ENCODE assay signal across 16 cellular contexts in the genomic region with DNA sequence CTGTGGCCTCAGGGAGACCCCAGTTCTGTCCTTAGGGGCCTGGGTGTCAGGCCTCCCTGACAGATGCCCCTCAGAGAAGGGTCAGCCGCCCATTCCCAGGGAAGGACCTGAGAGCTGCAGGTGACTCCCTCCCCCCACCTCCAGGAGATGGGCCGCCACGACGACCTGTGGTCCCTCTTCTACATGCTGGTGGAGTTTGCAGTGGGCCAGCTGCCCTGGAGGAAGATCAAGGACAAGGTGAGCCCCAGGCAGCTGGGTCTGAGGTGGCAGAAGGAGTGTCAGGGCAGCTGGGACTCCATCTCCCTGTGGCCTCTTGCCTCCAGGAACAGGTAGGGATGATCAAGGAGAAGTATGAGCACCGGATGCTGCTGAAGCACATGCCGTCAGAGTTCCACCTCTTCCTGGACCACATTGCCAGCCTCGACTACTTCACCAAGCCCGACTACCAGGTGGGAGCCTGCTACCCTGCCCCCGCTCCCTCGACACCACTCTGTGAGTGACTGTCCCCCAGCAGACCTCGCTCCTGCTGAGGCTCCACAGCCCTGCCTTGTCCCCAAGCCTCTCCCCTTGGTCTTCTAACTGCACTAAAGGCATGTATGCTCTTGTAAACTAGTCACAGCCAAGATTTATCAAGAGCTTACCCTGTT. TPM values are rescaled to one million over a fixed set of nuclear protein-coding genes. Genes with fewer than 3 reads are reported as not detected.
DNase-seq lines count a peak whose midpoint lies in the region; ATAC-seq, FAIRE-seq and TF ChIP-seq lines count a peak whose summit lies in the region.
"Had no signal": no experiment of that assay in that cellular context is flagged by ENCODE, and none has a peak within 500 bp of the region (broad histone marks: within the 10 kb centered on the region; RNA-seq: fewer than 3 reads in every experiment).

No MANE protein-coding gene starts in this region.

- TF ChIP-seq POLR2A in K562 (conservative IDR thresholded peaks at IDR 0.05) = no peak

- peaks cover 18% of the 10 kb centered on the region for H3K4me1 Mint-ChIP-seq in activated CD8-positive, alpha-beta memory T cell treated with anti-CD3 and anti-CD28 coated beads, Interleukin-2, amount 10 ng/mL, durations not matched to agents 7 days and 5 days
- peaks cover 0 to 7% (median 4%) of the 10 kb centered on the region in 4 donors for H3K4me1 Mint-ChIP-seq in CD4-positive, alpha-beta memory T cell

- H2AFZ ChIP-seq in K562 (ENCODE audit: low read depth, low read length) (no peak overlapping the region), osteoblast (ENCODE audit: low read length) (no peak overlapping the region)

- peak; percentile 52 for DNase-seq in activated CD8-positive, alpha-beta memory T cell treated with anti-CD3 and anti-CD28 coated beads for 24 hours
- DNase-seq in activated CD8-positive, alpha-beta memory T cell treated with anti-CD3 and anti-CD28 coated beads, Interleukin-2, amount 10 ng/mL, durations not matched to agents 7 days and 5 days = no peak
- DNase-seq in H7 (peak; percentile 39), K562 (ENCODE audit: extremely low read depth in 1 of 4, low spot score in 3 of 4) (no peak), osteoblast (ENCODE audit: insufficient read length, low spot score, missing footprints) (peak; percentile 69)
- no peak for DNase-seq in CD4-positive, alpha-beta memory T cell
- DNase-seq: AML-193, DMS53 had no signal

- H3K27ac Mint-ChIP-seq in activated CD8-positive, alpha-beta memory T cell treated with anti-CD3 and anti-CD28 coated beads, Interleukin-2, amount 10 ng/mL, durations not matched to agents 7 days and 5 days = no peak overlapping the region
- no peak overlapping the region for H3K27ac Mint-ChIP-seq in CD4-positive, alpha-beta memory T cell
- H3K27ac Mint-ChIP-seq: IgD-negative memory B cell had no signal

- H3K27me3 ChIP-seq in H7 (ENCODE audit: control insufficient read depth, insufficient read depth, low read length) = peaks cover 11% of the 10 kb centered on the region
- H3K27me3 ChIP-seq in K562 (ENCODE audit: control insufficient read depth in 2 of 2, insufficient read depth in 2 of 2, low read length in 2 of 2) = peaks cover 62 to 90% of the 10 kb centered on the region in 2 experiments
- peaks cover 25% of the 10 kb centered on the region for H3K27me3 ChIP-seq in osteoblast (ENCODE audit: insufficient read depth, low read length)
- peaks cover 5% of the 10 kb centered on the region for H3K27me3 ChIP-seq in CD4-positive, alpha-beta memory T cell (ENCODE audit: insufficient read depth, low read length)

- WGBS in K562 (ENCODE audit: insufficient coverage, low coverage, missing lambda C conversion rate) = 0% methylated on average over 11 of the region's 11 CpGs

- H3K9me3 Mint-ChIP-seq in activated CD8-positive, alpha-beta memory T cell treated with anti-CD3 and anti-CD28 coated beads, Interleukin-2, amount 10 ng/mL, durations not matched to agents 7 days and 5 days (ENCODE audit: low read depth) = no peaks in the 10 kb centered on the region
- H3K9me3 Mint-ChIP-seq in CD4-positive, alpha-beta memory T cell = peaks cover 0 to 2% (median 0%) of the 10 kb centered on the region in 8 donors
- H3K9me3 Mint-ChIP-seq: IgD-negative memory B cell had no signal

- H3K4me1 ChIP-seq in K562 (replicated peaks in 1 of 2; ENCODE audit: control insufficient read depth in 2 of 2, insufficient read depth in 2 of 2, low read length in 2 of 2) (peaks cover 0 to 15% of the 10 kb centered on the region in 2 experiments; a peak in 2 of 5 replicates), osteoblast (ENCODE audit: insufficient read depth, low read length) (peaks cover 3% of the 10 kb centered on the region)
- no peaks in the 10 kb centered on the region for H3K4me1 ChIP-seq in CD4-positive, alpha-beta memory T cell (ENCODE audit: insufficient read depth, low read length)

- no peak overlapping the region for H3K27ac ChIP-seq in K562 (ENCODE audit: extremely low read depth, low read depth, low read length)
- no peak overlapping the region for H3K27ac ChIP-seq in osteoblast (ENCODE audit: low read depth, low read length)
- no peak overlapping the region for H3K27ac ChIP-seq in CD4-positive, alpha-beta memory T cell (ENCODE audit: low read depth, low read length)
- H3K27ac ChIP-seq: 22Rv1, BLaER1 had no signal

- POLR2A ChIA-PET in K562 (lab: Yijun Ruan, JAX) = no interaction called here
- POLR2A ChIA-PET in CD4-positive, alpha-beta memory T cell (lab: Charles Lee; ENCODE audit: partially characterized antibody) = no interaction called here

- BruUV-seq in K562 (replicated peaks; lab: Mats Ljungman, UMichigan) = no TSS peak

- H3K4me3 Mint-ChIP-seq in activated CD8-positive, alpha-beta memory T cell treated with anti-CD3 and anti-CD28 coated beads, Interleukin-2, amount 10 ng/mL, durations not matched to agents 7 days and 5 days = no peak overlapping the region
- no peak overlapping the region for H3K4me3 Mint-ChIP-seq in CD4-positive, alpha-beta memory T cell
- H3K4me3 Mint-ChIP-seq: IgD-negative memory B cell had no signal

- no peak for TF ChIP-seq RAD21 in K562 (CRISPR knock-in tag; conservative IDR thresholded peaks at IDR 0.05 in 1 of 2, IDR thresholded peaks at IDR 0.05 in 1 of 2)

- H3K36me3 ChIP-seq in H7 (replicated peaks; ENCODE audit: control insufficient read depth, insufficient read depth, low read length) (no peaks in the 10 kb centered on the region), K562 (ENCODE audit: control insufficient read depth, insufficient read depth, low read length) (no peaks in the 10 kb centered on the region), osteoblast (ENCODE audit: insufficient read depth, low read length) (no peaks in the 10 kb centered on the region)
- no peaks in the 10 kb centered on the region for H3K36me3 ChIP-seq in CD4-positive, alpha-beta memory T cell (ENCODE audit: insufficient read depth, low read length)
- H3K36me3 ChIP-seq: BLaER1 had no signal

- no peaks in the 10 kb centered on the region for H3K9me1 ChIP-seq in K562 (ENCODE audit: control insufficient read depth, insufficient read depth, low read length)

- no peak for TF ChIP-seq CTCF in K562 (IDR thresholded peaks at IDR 0.05 in 2 of 3, conservative IDR thresholded peaks at IDR 0.05 in 1 of 3; ENCODE audit: insufficient read depth in 2 of 3, low read depth in 1 of 3, low read length in 3 of 3)
- TF ChIP-seq CTCF in osteoblast (IDR thresholded peaks at IDR 0.05; ENCODE audit: extremely low read depth, low read depth, low read length) = no peak

- FAIRE-seq in K562 (lab: Jason Lieb, UNC) = no peak

- TF ChIP-seq EP300 in K562 (IDR thresholded peaks at IDR 0.05; ENCODE audit: low read length) = no peak

- no peak overlapping the region for H3K4me2 ChIP-seq in K562 (ENCODE audit: insufficient read depth, low read length)
- no peak overlapping the region for H3K4me2 ChIP-seq in osteoblast (ENCODE audit: insufficient read depth, low read length)
- H3K4me2 ChIP-seq: BLaER1 had no signal

- no peaks in the 10 kb centered on the region for H3K36me3 Mint-ChIP-seq in activated CD8-positive, alpha-beta memory T cell treated with anti-CD3 and anti-CD28 coated beads, Interleukin-2, amount 10 ng/mL, durations not matched to agents 7 days and 5 days
- no peaks in the 10 kb centered on the region for H3K36me3 Mint-ChIP-seq in CD4-positive, alpha-beta memory T cell

- H4K20me1 ChIP-seq in K562 (replicated peaks; ENCODE audit: control insufficient read depth, insufficient read depth, low read length) = peaks cover 21% of the 10 kb centered on the region
- H4K20me1 ChIP-seq in osteoblast (ENCODE audit: insufficient read depth, low read length) = no peaks in the 10 kb centered on the region
- H4K20me1 ChIP-seq: BLaER1 had no signal

- H3K4me3 ChIP-seq in H7 (ENCODE audit: insufficient read depth, low read depth, low read length) = no peak overlapping the region
- H3K4me3 ChIP-seq in K562 = no peak overlapping the region
- no peak overlapping the region for H3K4me3 ChIP-seq in osteoblast (ENCODE audit: insufficient read depth, low read length)
- no peak overlapping the region for H3K4me3 ChIP-seq in CD4-positive, alpha-beta memory T cell (ENCODE audit: low read length in 2 of 2)
- H3K4me3 ChIP-seq: BLaER1 had no signal

- peaks cover 16% of the 10 kb centered on the region for H3K27me3 Mint-ChIP-seq in activated CD8-positive, alpha-beta memory T cell treated with anti-CD3 and anti-CD28 coated beads, Interleukin-2, amount 10 ng/mL, durations not matched to agents 7 days and 5 days
- H3K27me3 Mint-ChIP-seq in CD4-positive, alpha-beta memory T cell = peaks cover 6 to 21% of the 10 kb centered on the region in 2 donors

- H3K9ac ChIP-seq in K562 (ENCODE audit: insufficient read depth in 1 of 2, low read depth in 2 of 2, low read length in 2 of 2) = no peak overlapping the region
- H3K9ac ChIP-seq: BLaER1 had no signal

- ATAC-seq in activated CD8-positive, alpha-beta memory T cell treated with anti-CD3 and anti-CD28 coated beads, Interleukin-2, amount 10 ng/mL, durations not matched to agents 7 days and 5 days = no peak
- ATAC-seq in K562 (no peak), GM21528 (IDR thresholded peaks at IDR 0.05; ENCODE audit: low FRiP score, unreplicated experiment) (no peak), HG02884 (IDR thresholded peaks at IDR 0.05; ENCODE audit: unreplicated experiment) (no peak)
- ATAC-seq: HCT116 had no signal

- intact Hi-C loops in K562 (cut with micrococcal nuclease) = no loop called here
- intact Hi-C loops in CD4-positive, alpha-beta memory T cell (cut with micrococcal nuclease) = no loop called here

- H3K9me3 ChIP-seq in K562 (replicated peaks; ENCODE audit: control insufficient read depth, insufficient read depth, low read depth, low read length) (no peaks in the 10 kb centered on the region), osteoblast (ENCODE audit: low read depth, low read length) (no peaks in the 10 kb centered on the region)
- no peaks in the 10 kb centered on the region for H3K9me3 ChIP-seq in CD4-positive, alpha-beta memory T cell (ENCODE audit: control insufficient read depth in 1 of 2, low read length in 2 of 2)
- H3K9me3 ChIP-seq: BLaER1 had no signal

- H3K79me2 ChIP-seq in K562 (ENCODE audit: control insufficient read depth, insufficient read depth, low read length) = no peaks in the 10 kb centered on the region
- no peaks in the 10 kb centered on the region for H3K79me2 ChIP-seq in osteoblast (ENCODE audit: insufficient read depth, low read length)

- in situ Hi-C loops in K562 (cut with MboI) = no loop called here

- CTCF ChIA-PET in activated CD8-positive, alpha-beta memory T cell treated with anti-CD3 and anti-CD28 coated beads, Interleukin-2, amount 10 ng/mL, durations not matched to agents 7 days and 5 days (lab: Charles Lee) = interaction anchor here (1.2 kb wide), 1 partner anchor 26 kb away, joined by 3 read pairs; a partner anchor contains a TSS
- CTCF ChIA-PET in K562 (lab: Yijun Ruan, JAX; ENCODE audit: low intra/inter-chr PET ratio) = interaction anchor here (0.5 kb wide), 1 partner anchor 1092 kb away, joined by 3 read pairs; no protein-coding TSS in a partner anchor
- CTCF ChIA-PET in CD4-positive, alpha-beta memory T cell (lab: Charles Lee; ENCODE audit: partially characterized antibody) = interaction anchor here (1.9 kb wide), 1 partner anchor 26 kb away, joined by 6 read pairs; a partner anchor contains a TSS

RNA-seq across cellular contexts. Expression of a gene that starts 12.2 kb away (rescaled TPM):
- total RNA-seq in activated CD8-positive, alpha-beta memory T cell treated with anti-CD3 and anti-CD28 coated beads, Interleukin-2, amount 10 ng/mL, durations not matched to agents 7 days and 5 days = under 1 TPM; 0.20 to 0.80 TPM
- not detected in 2 replicates for total RNA-seq in H7 (2014; rRNA removed; shearing (Covaris generic))
- 0.07 TPM in 1 of 2 replicates, not detected in the other for total RNA-seq in K562 (2011; cell fraction: chromatin; rRNA removed; ENCODE audit: low replicate concordance)
- total RNA-seq in K562 (2011; cell fraction: nucleolus; rRNA removed) = under 0.01 TPM in 1 of 2 replicates, not detected in the other
- total RNA-seq in K562 (2011; cell fraction: nucleoplasm; rRNA removed) = 0.07 TPM in 1 of 2 replicates, not detected in the other
- not detected in 2 replicates for total RNA-seq in K562 (2014; rRNA removed)
- not detected in 2 replicates for total RNA-seq in K562 (2014; rRNA removed; fragmentation: Illumina TruSeq; extraction: Trizol)
- total RNA-seq in K562 (2015; rRNA removed; fragmentation: Illumina TruSeq; extraction: Trizol) = not detected in 2 replicates
- total RNA-seq in K562 (2021) = not detected in 2 replicates
- not detected in 2 replicates for polyA plus RNA-seq in K562 (2011; rRNA removed)
- polyA plus RNA-seq in K562 (2011; cell fraction: cytosol; rRNA removed) = not detected in 2 replicates
- not detected in 2 replicates for polyA plus RNA-seq in K562 (2011; cell fraction: nucleus; rRNA removed)
- polyA plus RNA-seq in K562 (2012) = 0.01 TPM in 1 of 2 replicates, not detected in the other
- not detected in 2 replicates for polyA plus RNA-seq in K562 (2014; fragmentation: Illumina TruSeq; extraction: Trizol)
- not detected for polyA plus RNA-seq in K562 (2014; fragmentation: Nextera tagmentation; extraction: Ambion mirVana)
- polyA plus RNA-seq in K562 (2014; rRNA removed) = not detected in 2 replicates
- not detected in 2 replicates for polyA minus RNA-seq in K562 (2011; rRNA and poly(A)+ RNA removed)
- not detected in 2 replicates for polyA minus RNA-seq in K562 (2011; cell fraction: cytosol; rRNA and poly(A)+ RNA removed)
- polyA minus RNA-seq in K562 (2011; cell fraction: nucleus; rRNA and poly(A)+ RNA removed) = under 0.01 TPM in 1 of 2 replicates, not detected in the other
- under 0.01 TPM in 1 of 2 replicates, not detected in the other for total RNA-seq in osteoblast
- total RNA-seq in CD4-positive, alpha-beta memory T cell = under 1 TPM in 1 of 2 experiments, not detected in 1; 0.06 TPM
- polyA plus RNA-seq in CD4-positive, alpha-beta memory T cell = not detected
- total RNA-seq: A673, H4 had no signal

RNA-seq across cellular contexts. Expression of a gene that starts 26.2 kb away (rescaled TPM):
- total RNA-seq in activated CD8-positive, alpha-beta memory T cell treated with anti-CD3 and anti-CD28 coated beads, Interleukin-2, amount 10 ng/mL, durations not matched to agents 7 days and 5 days = 10 to 100 TPM; 54.0 to 60.0 TPM
- total RNA-seq in H7 (2014; rRNA removed; shearing (Covaris generic)) = 73.6 and 85.3 TPM in 2 replicates
- total RNA-seq in K562 (2011; cell fraction: chromatin; rRNA removed; ENCODE audit: low replicate concordance) = 41.0 and 115 TPM in 2 replicates
- total RNA-seq in K562 (2011; cell fraction: nucleolus; rRNA removed) = 111 and 120 TPM in 2 replicates
- total RNA-seq in K562 (2011; cell fraction: nucleoplasm; rRNA removed) = 76.8 and 84.6 TPM in 2 replicates
- total RNA-seq in K562 (2014; rRNA removed) (237 and 302 TPM in 2 replicates), K562 (2014; rRNA removed; fragmentation: Illumina TruSeq; extraction: Trizol) (25.7 and 32.4 TPM in 2 replicates), K562 (2015; rRNA removed; fragmentation: Illumina TruSeq; extraction: Trizol) (67.7 and 68.7 TPM in 2 replicates), K562 (2021) (127 and 140 TPM in 2 replicates), osteoblast (32.9 and 33.3 TPM in 2 replicates)
- polyA plus RNA-seq in K562 (2011; rRNA removed) (136 and 161 TPM in 2 replicates), K562 (2014; fragmentation: Illumina TruSeq; extraction: Trizol) (48.8 and 72.3 TPM in 2 replicates), K562 (2014; fragmentation: Nextera tagmentation; extraction: Ambion mirVana) (10 to 100 TPM in 1 of 2 experiments, 1 to 10 TPM in 1; 7.3 to 13.9 TPM), K562 (2014; rRNA removed) (300 and 346 TPM in 2 replicates)
- polyA plus RNA-seq in K562 (2011; cell fraction: cytosol; rRNA removed) = 293 and 491 TPM in 2 replicates
- 149 and 187 TPM in 2 replicates for polyA plus RNA-seq in K562 (2011; cell fraction: nucleus; rRNA removed)
- polyA plus RNA-seq in K562 (2012) = 197 and 211 TPM in 2 replicates
- 23.2 and 30.5 TPM in 2 replicates for polyA minus RNA-seq in K562 (2011; rRNA and poly(A)+ RNA removed)
- polyA minus RNA-seq in K562 (2011; cell fraction: cytosol; rRNA and poly(A)+ RNA removed) = 26.2 and 27.7 TPM in 2 replicates
- 26.3 and 34.4 TPM in 2 replicates for polyA minus RNA-seq in K562 (2011; cell fraction: nucleus; rRNA and poly(A)+ RNA removed)
- 10 to 100 TPM; 32.8 to 34.8 TPM for total RNA-seq in CD4-positive, alpha-beta memory T cell
- 100 to 1,000 TPM in 1 of 2 donors, 10 to 100 TPM in 1; 93.5 to 159 TPM for polyA plus RNA-seq in CD4-positive, alpha-beta memory T cell

RNA-seq across cellular contexts. Expression of a gene that starts 42.5 kb away (rescaled TPM):
- total RNA-seq in activated CD8-positive, alpha-beta memory T cell treated with anti-CD3 and anti-CD28 coated beads, Interleukin-2, amount 10 ng/mL, durations not matched to agents 7 days and 5 days = not detected
- not detected in 2 replicates for total RNA-seq in H7 (2014; rRNA removed; shearing (Covaris generic))
- not detected in 2 replicates for total RNA-seq in K562 (2011; cell fraction: chromatin; rRNA removed; ENCODE audit: low replicate concordance)
- not detected in 2 replicates for total RNA-seq in K562 (2011; cell fraction: nucleolus; rRNA removed)
- total RNA-seq in K562 (2011; cell fraction: nucleoplasm; rRNA removed) = not detected in 2 replicates
- not detected in 2 replicates for total RNA-seq in K562 (2014; rRNA removed)
- total RNA-seq in K562 (2014; rRNA removed; fragmentation: Illumina TruSeq; extraction: Trizol) = not detected in 2 replicates
- not detected in 2 replicates for total RNA-seq in K562 (2015; rRNA removed; fragmentation: Illumina TruSeq; extraction: Trizol)
- total RNA-seq in K562 (2021) = not detected in 2 replicates
- not detected in 2 replicates for polyA plus RNA-seq in K562 (2011; rRNA removed)
- not detected in 2 replicates for polyA plus RNA-seq in K562 (2011; cell fraction: cytosol; rRNA removed)
- polyA plus RNA-seq in K562 (2011; cell fraction: nucleus; rRNA removed) = not detected in 2 replicates
- polyA plus RNA-seq in K562 (2012) = not detected in 2 replicates
- polyA plus RNA-seq in K562 (2014; fragmentation: Illumina TruSeq; extraction: Trizol) = not detected in 2 replicates
- polyA plus RNA-seq in K562 (2014; fragmentation: Nextera tagmentation; extraction: Ambion mirVana) = not detected
- polyA plus RNA-seq in K562 (2014; rRNA removed) = not detected in 2 replicates
- polyA minus RNA-seq in K562 (2011; rRNA and poly(A)+ RNA removed) = not detected in 2 replicates
- not detected in 2 replicates for polyA minus RNA-seq in K562 (2011; cell fraction: cytosol; rRNA and poly(A)+ RNA removed)
- polyA minus RNA-seq in K562 (2011; cell fraction: nucleus; rRNA and poly(A)+ RNA removed) = not detected in 2 replicates
- total RNA-seq in osteoblast = not detected in 2 replicates
- total RNA-seq in CD4-positive, alpha-beta memory T cell = not detected
- polyA plus RNA-seq in CD4-positive, alpha-beta memory T cell = not detected
- total RNA-seq: A673, H4 had no signal
- polyA plus RNA-seq: IgD-negative memory B cell had no signal

RNA-seq across cellular contexts. Expression of a gene that starts 53.1 kb away (rescaled TPM):
- under 1 TPM; 0.50 to 0.66 TPM for total RNA-seq in activated CD8-positive, alpha-beta memory T cell treated with anti-CD3 and anti-CD28 coated beads, Interleukin-2, amount 10 ng/mL, durations not matched to agents 7 days and 5 days
- 20.1 and 28.1 TPM in 2 replicates for total RNA-seq in H7 (2014; rRNA removed; shearing (Covaris generic))
- 6.4 and 11.3 TPM in 2 replicates for total RNA-seq in K562 (2011; cell fraction: chromatin; rRNA removed; ENCODE audit: low replicate concordance)
- total RNA-seq in K562 (2011; cell fraction: nucleolus; rRNA removed) = 7.6 and 7.8 TPM in 2 replicates
- total RNA-seq in K562 (2011; cell fraction: nucleoplasm; rRNA removed) = 7.9 and 8.0 TPM in 2 replicates
- 0.86 and 1.0 TPM in 2 replicates for total RNA-seq in K562 (2014; rRNA removed)
- total RNA-seq in K562 (2014; rRNA removed; fragmentation: Illumina TruSeq; extraction: Trizol) = 0.87 and 0.99 TPM in 2 replicates
- total RNA-seq in K562 (2015; rRNA removed; fragmentation: Illumina TruSeq; extraction: Trizol) = 0.36 TPM in 1 of 2 replicates, not detected in the other
- total RNA-seq in K562 (2021) = 0.82 and 0.89 TPM in 2 replicates
- 1.2 and 2.7 TPM in 2 replicates for polyA plus RNA-seq in K562 (2011; rRNA removed)
- 1.4 and 1.6 TPM in 2 replicates for polyA plus RNA-seq in K562 (2011; cell fraction: cytosol; rRNA removed)
- 9.4 and 9.7 TPM in 2 replicates for polyA plus RNA-seq in K562 (2011; cell fraction: nucleus; rRNA removed)
- 0.31 and 0.75 TPM in 2 replicates for polyA plus RNA-seq in K562 (2012)
- polyA plus RNA-seq in K562 (2014; fragmentation: Illumina TruSeq; extraction: Trizol) = 0.86 and 2.1 TPM in 2 replicates
- under 1 TPM; 0.72 to 0.99 TPM for polyA plus RNA-seq in K562 (2014; fragmentation: Nextera tagmentation; extraction: Ambion mirVana)
- 1.3 and 3.6 TPM in 2 replicates for polyA plus RNA-seq in K562 (2014; rRNA removed)
- polyA minus RNA-seq in K562 (2011; rRNA and poly(A)+ RNA removed) = 0.57 and 0.60 TPM in 2 replicates
- not detected in 2 replicates for polyA minus RNA-seq in K562 (2011; cell fraction: cytosol; rRNA and poly(A)+ RNA removed)
- polyA minus RNA-seq in K562 (2011; cell fraction: nucleus; rRNA and poly(A)+ RNA removed) = 2.0 and 3.6 TPM in 2 replicates
- 0.59 TPM in 1 of 2 replicates, not detected in the other for total RNA-seq in osteoblast
- 1 to 10 TPM; 1.9 to 3.0 TPM for total RNA-seq in CD4-positive, alpha-beta memory T cell
- polyA plus RNA-seq in CD4-positive, alpha-beta memory T cell = not detected
- total RNA-seq: H4 had no signal

Comparison
In these comparisons a context has a peak if more than half of its experiments do, and no peak if none do; other contexts are left out.
1. DNase-seq: peak in activated CD8-positive, alpha-beta memory T cell treated with anti-CD3 and anti-CD28 coated beads for 24 hours (single experiment), H7 (single experiment) and osteoblast (single experiment); none in activated CD8-positive, alpha-beta memory T cell treated with anti-CD3 and anti-CD28 coated beads, Interleukin-2, amount 10 ng/mL, durations not matched to agents 7 days and 5 days (single experiment), K562 (0 of 4) and CD4-positive, alpha-beta memory T cell (0 of 5).